ENCODE assay signal across 25 cellular contexts in the genomic region with DNA sequence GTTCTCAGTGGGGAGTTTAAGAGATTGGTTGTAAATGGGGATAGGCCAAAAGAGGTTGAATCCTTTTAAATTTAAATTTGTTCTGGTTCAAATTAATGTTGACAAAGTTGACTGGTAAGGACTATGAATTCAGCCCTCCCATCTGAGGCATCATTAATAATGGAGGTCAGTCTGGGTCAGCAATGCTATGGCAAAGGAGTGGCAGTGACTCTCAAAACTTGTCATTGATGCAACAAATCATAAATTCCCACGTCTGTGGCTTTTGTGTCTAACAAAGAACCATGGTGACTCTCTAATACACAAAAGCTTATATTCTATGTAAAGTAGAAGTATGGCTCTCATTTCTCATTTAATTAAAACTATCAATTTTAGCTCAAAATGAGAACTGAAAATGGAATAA. TPM values are rescaled to one million over a fixed set of nuclear protein-coding genes. Genes with fewer than 3 reads are reported as not detected.
DNase-seq lines count a peak whose midpoint lies in the region; ATAC-seq and FAIRE-seq lines count a peak whose summit lies in the region.
"Had no signal": no experiment of that assay in that cellular context is flagged by ENCODE, and none has a peak within 500 bp of the region (broad histone marks: within the 10 kb centered on the region; RNA-seq: fewer than 3 reads in every experiment).

No MANE protein-coding gene starts in this region.

- H3K4me1 Mint-ChIP-seq in stimulated activated naive CD8-positive, alpha-beta T cell treated with anti-CD3 and anti-CD28 coated beads, Interleukin-15, Interleukin-2, amounts not matched to agents 100 ng/mL and 50 ng/mL, for 24 hours (ENCODE audit: low read depth) = peaks cover 100% of the 10 kb centered on the region
- H3K4me1 Mint-ChIP-seq in activated T-helper 1 cell treated with anti-CD3 and anti-CD28 coated beads, Interleukin-12 subunit alpha, Interleukin-12 subunit beta, Interleukin-2, Interleukin-4 antibody, amounts not matched to agents 30 ng/mL and 10 ng/mL and 1 ng/mL, durations not matched to agents 14 hours and 24 hours and 36 hours (ENCODE audit: low read depth) = peaks cover 98% of the 10 kb centered on the region
- H3K4me1 Mint-ChIP-seq: CD14-positive monocyte had no signal

- no peaks in the 10 kb centered on the region for H3K4me1 ChIP-seq in small intestine (ENCODE audit: control insufficient read depth in 2 of 2, insufficient read depth in 1 of 2, low read depth in 1 of 2, low read length in 1 of 2)
- H3K4me1 ChIP-seq: gastroesophageal sphincter had no signal

- H3K36me3 ChIP-seq in small intestine (ENCODE audit: control insufficient read depth in 2 of 2, insufficient read depth in 2 of 2, low read length in 2 of 2) = no peaks in the 10 kb centered on the region
- H3K36me3 ChIP-seq: gastroesophageal sphincter, thoracic aorta, WERI-Rb-1 had no signal

- in situ Hi-C loops in G401 (cut with HindIII; ENCODE audit: low sequenced_read_pairs) = no loop called here

- no peaks in the 10 kb centered on the region for H3K27me3 ChIP-seq in small intestine (ENCODE audit: control insufficient read depth in 2 of 2, insufficient read depth in 2 of 2, low read length in 2 of 2)
- H3K27me3 ChIP-seq: gastroesophageal sphincter had no signal

- H3K4me3 ChIP-seq in small intestine (ENCODE audit: low read depth in 1 of 2, low read length in 2 of 2) = no peak overlapping the region
- H3K4me3 ChIP-seq: gastroesophageal sphincter, smooth muscle cell, thoracic aorta had no signal

- H3K36me3 Mint-ChIP-seq in stimulated activated naive CD8-positive, alpha-beta T cell treated with anti-CD3 and anti-CD28 coated beads, Interleukin-15, Interleukin-2, amounts not matched to agents 100 ng/mL and 50 ng/mL, for 24 hours (ENCODE audit: low read depth) = peaks cover 82% of the 10 kb centered on the region
- H3K36me3 Mint-ChIP-seq in activated T-helper 1 cell treated with anti-CD3 and anti-CD28 coated beads, Interleukin-12 subunit alpha, Interleukin-12 subunit beta, Interleukin-2, Interleukin-4 antibody, amounts not matched to agents 30 ng/mL and 10 ng/mL and 1 ng/mL, durations not matched to agents 14 hours and 24 hours and 36 hours (ENCODE audit: low read depth) = peaks cover 58% of the 10 kb centered on the region
- H3K36me3 Mint-ChIP-seq: CD14-positive monocyte, naive B cell had no signal

- no peak for DNase-seq in stimulated activated naive CD8-positive, alpha-beta T cell treated with anti-CD3 and anti-CD28 coated beads, Interleukin-15, Interleukin-2, amounts not matched to agents 100 U/mL and 50 U/mL, for 24 hours
- DNase-seq in activated T-helper 1 cell treated with anti-CD3 and anti-CD28 coated beads, Interleukin-12 subunit alpha, Interleukin-12 subunit beta, Interleukin-2, Interleukin-4 antibody, amounts not matched to agents 30 ng/mL and 10 ng/mL and 1 ng/mL, durations not matched to agents 14 hours and 24 hours and 36 hours (ENCODE audit: low spot score) = no peak
- DNase-seq in epithelial cell of prostate (ENCODE audit: low read depth, low spot score) = no peak
- no peak for DNase-seq in small intestine
- no peak for DNase-seq in NCI-H2081 (lab: John Stamatoyannopoulos, UW)
- no peak for DNase-seq in G401 (ENCODE audit: low spot score)
- DNase-seq: amniotic stem cell; effector memory CD4-positive, alpha-beta T cell; hypothalamus; left ventricle myocardium superior; naive B cell; NCI-H1092 treated with DMSO at 0.1 percent for 48 hours; NCI-H2029; NCI-H2227 treated with DMSO at 0.1 percent for 48 hours; NCI-H69; retina; SK-N-SH; stimulated activated CD4-positive, alpha-beta T cell treated with anti-CD3 and anti-CD28 coated beads, Interleukin-2, amount 100 ng/mL, for 24 hours; WERI-Rb-1 had no signal

- H3K4me3 Mint-ChIP-seq in stimulated activated naive CD8-positive, alpha-beta T cell treated with anti-CD3 and anti-CD28 coated beads, Interleukin-15, Interleukin-2, amounts not matched to agents 100 ng/mL and 50 ng/mL, for 24 hours = peak overlapping the region; percentile 85
- H3K4me3 Mint-ChIP-seq in activated T-helper 1 cell treated with anti-CD3 and anti-CD28 coated beads, Interleukin-12 subunit alpha, Interleukin-12 subunit beta, Interleukin-2, Interleukin-4 antibody, amounts not matched to agents 30 ng/mL and 10 ng/mL and 1 ng/mL, durations not matched to agents 14 hours and 24 hours and 36 hours = peak overlapping the region; percentile 16
- H3K4me3 Mint-ChIP-seq: CD14-positive monocyte, naive B cell had no signal

- ATAC-seq in stimulated activated naive CD8-positive, alpha-beta T cell treated with anti-CD3 and anti-CD28 coated beads, Interleukin-15, Interleukin-2, amounts not matched to agents 100 U/mL and 50 U/mL, for 24 hours = no peak
- ATAC-seq: gastroesophageal sphincter, left ventricle myocardium superior had no signal

- intact Hi-C loops in activated T-helper 1 cell treated with anti-CD3 and anti-CD28 coated beads, Interleukin-12 subunit alpha, Interleukin-12 subunit beta, Interleukin-2, Interleukin-4 antibody, amounts not matched to agents 30 ng/mL and 10 ng/mL and 1 ng/mL, durations not matched to agents 14 hours and 24 hours and 36 hours (cut with micrococcal nuclease) = loop anchor here (5.0 to 10.0 kb wide), 4 partner anchors 795 to 1368 kb away; partner anchors contain the start of genes BTLA and CD200R1

- no peak for FAIRE-seq in small intestine (lab: Jason Lieb, UNC)
- FAIRE-seq: colon had no signal

- peaks cover 4% of the 10 kb centered on the region for H3K9me3 Mint-ChIP-seq in stimulated activated naive CD8-positive, alpha-beta T cell treated with anti-CD3 and anti-CD28 coated beads, Interleukin-15, Interleukin-2, amounts not matched to agents 100 ng/mL and 50 ng/mL, for 24 hours
- peaks cover 4% of the 10 kb centered on the region for H3K9me3 Mint-ChIP-seq in activated T-helper 1 cell treated with anti-CD3 and anti-CD28 coated beads, Interleukin-12 subunit alpha, Interleukin-12 subunit beta, Interleukin-2, Interleukin-4 antibody, amounts not matched to agents 30 ng/mL and 10 ng/mL and 1 ng/mL, durations not matched to agents 14 hours and 24 hours and 36 hours
- H3K9me3 Mint-ChIP-seq: naive B cell had no signal

- WGBS in small intestine, 3 donors = 48 to 50% (median 49%) methylated on average over 1 of the region's 1 CpG

- H3K27me3 Mint-ChIP-seq in stimulated activated naive CD8-positive, alpha-beta T cell treated with anti-CD3 and anti-CD28 coated beads, Interleukin-15, Interleukin-2, amounts not matched to agents 100 ng/mL and 50 ng/mL, for 24 hours = no peaks in the 10 kb centered on the region
- no peaks in the 10 kb centered on the region for H3K27me3 Mint-ChIP-seq in activated T-helper 1 cell treated with anti-CD3 and anti-CD28 coated beads, Interleukin-12 subunit alpha, Interleukin-12 subunit beta, Interleukin-2, Interleukin-4 antibody, amounts not matched to agents 30 ng/mL and 10 ng/mL and 1 ng/mL, durations not matched to agents 14 hours and 24 hours and 36 hours (ENCODE audit: insufficient read depth)
- H3K27me3 Mint-ChIP-seq: naive B cell had no signal

- H3K27ac Mint-ChIP-seq in stimulated activated naive CD8-positive, alpha-beta T cell treated with anti-CD3 and anti-CD28 coated beads, Interleukin-15, Interleukin-2, amounts not matched to agents 100 ng/mL and 50 ng/mL, for 24 hours = peak overlapping the region; percentile 98
- H3K27ac Mint-ChIP-seq in activated T-helper 1 cell treated with anti-CD3 and anti-CD28 coated beads, Interleukin-12 subunit alpha, Interleukin-12 subunit beta, Interleukin-2, Interleukin-4 antibody, amounts not matched to agents 30 ng/mL and 10 ng/mL and 1 ng/mL, durations not matched to agents 14 hours and 24 hours and 36 hours = peak overlapping the region; percentile 98
- H3K27ac Mint-ChIP-seq: CD14-positive monocyte, naive B cell had no signal

- H3K27ac ChIP-seq in epithelial cell of prostate (peak overlapping the region; percentile 100), small intestine (ENCODE audit: low read depth in 1 of 2, low read length in 1 of 2) (no peak overlapping the region)
- H3K27ac ChIP-seq: gastroesophageal sphincter, thoracic aorta, WERI-Rb-1 had no signal

- no peaks in the 10 kb centered on the region for H3K9me3 ChIP-seq in small intestine (ENCODE audit: control insufficient read depth, low read depth)
- H3K9me3 ChIP-seq: gastroesophageal sphincter, SK-N-SH, thoracic aorta had no signal

RNA-seq across cellular contexts. Expression of gene ZBED2, which starts 12.1 kb away (rescaled TPM):
- 812 and 827 TPM in 2 replicates for total RNA-seq in activated T-helper 1 cell treated with anti-CD3 and anti-CD28 coated beads, Interleukin-12 subunit alpha, Interleukin-12 subunit beta, Interleukin-2, Interleukin-4 antibody, amounts not matched to agents 30 ng/mL and 10 ng/mL and 1 ng/mL, durations not matched to agents 14 hours and 24 hours and 36 hours
- under 1 TPM in 1 of 3 donors, not detected in 2; 0.04 TPM for polyA plus RNA-seq in small intestine
- not detected in 2 replicates for total RNA-seq in G401 (2014; rRNA removed; shearing (Covaris generic))
- total RNA-seq: left ventricle myocardium superior, thoracic aorta had no signal
- polyA plus RNA-seq: CD14-positive monocyte had no signal

Comparison
In these comparisons a context has a peak if more than half of its experiments do, and no peak if none do; other contexts are left out.
1. RNA of gene ZBED2, which starts 12.1 kb away (total RNA-seq): 812 to 827 TPM in activated T-helper 1 cell treated with anti-CD3 and anti-CD28 coated beads, Interleukin-12 subunit alpha, Interleukin-12 subunit beta, Interleukin-2, Interleukin-4 antibody, amounts not matched to agents 30 ng/mL and 10 ng/mL and 1 ng/mL, durations not matched to agents 14 hours and 24 hours and 36 hours; not detected in G401; every median in the first group is over 100 times any median in the second.